In the genomic region with DNA sequence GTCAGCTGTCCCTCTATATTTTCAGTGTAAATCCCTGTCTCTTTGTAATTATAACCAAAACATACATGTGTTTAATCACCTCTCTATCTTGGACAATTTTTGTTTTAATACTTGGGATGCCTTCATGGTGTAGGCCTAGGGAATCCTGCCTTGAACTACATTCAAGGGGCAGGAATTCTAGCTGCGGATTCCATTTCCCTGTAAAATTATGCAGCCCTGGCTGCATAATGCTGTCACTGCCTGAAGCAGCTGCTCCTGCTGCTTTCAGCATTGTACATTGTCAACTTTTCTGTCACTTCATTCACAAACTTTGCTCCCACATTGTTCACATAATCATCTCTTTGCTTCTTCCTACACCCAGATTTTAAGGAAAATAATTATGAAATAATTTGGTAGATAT, we compare ENCODE assay signal across 14 cellular contexts.
DNase-seq lines count a peak whose midpoint lies in the region; ATAC-seq and TF ChIP-seq lines count a peak whose summit lies in the region.
"Had no signal": no experiment of that assay in that cellular context is flagged by ENCODE, and none has a peak within 500 bp of the region (broad histone marks: within the 10 kb centered on the region; RNA-seq: fewer than 3 reads in every experiment).

No MANE protein-coding gene starts in this region.

- TF ChIP-seq CTCF in endothelial cell (IDR thresholded peaks at IDR 0.05; ENCODE audit: unreplicated experiment): no peak
- TF ChIP-seq CTCF in nephron (IDR thresholded peaks at IDR 0.05; ENCODE audit: unreplicated experiment in 3 of 3): no peak
- no peak for TF ChIP-seq CTCF in type B pancreatic cell (conservative IDR thresholded peaks at IDR 0.05)

- H3K4me3 Mint-ChIP-seq in endothelial cell (ENCODE audit: unreplicated experiment) (no peak overlapping the region), nephron (no peak overlapping the region), type B pancreatic cell (no peak overlapping the region)
- H3K4me3 Mint-ChIP-seq in stimulated activated naive B cell treated with anti-CD40 and anti-IgM and Interleukin-4, amounts not matched to agents 10 μg/mL and 1 μg/mL and 100 μg/mL, for 72 hours: no peak overlapping the region
- H3K4me3 Mint-ChIP-seq: CD8-positive, alpha-beta memory T cell; H9 had no signal

- DNase-seq in LHCN-M2 (ENCODE audit: low read depth): peak; percentile 14
- DNase-seq in endothelial cell (ENCODE audit: low spot score): no peak
- no peak for DNase-seq in DMS53 treated with DMSO at 0.1 percent for 48 hours (lab: John Stamatoyannopoulos, UW; ENCODE audit: unreplicated experiment)
- DNase-seq in type B pancreatic cell (ENCODE audit: extremely low spot score, unreplicated experiment): no peak
- DNase-seq in stimulated activated naive B cell treated with anti-CD40 and anti-IgM and Interleukin-4, amounts not matched to agents 10 μg/mL and 1 μg/mL and 100 μg/mL, for 72 hours: no peak
- DNase-seq: AML-193; Caco-2; CD8-positive, alpha-beta memory T cell; GOT3; H9 had no signal

- H3K27ac Mint-ChIP-seq in endothelial cell (ENCODE audit: unreplicated experiment) (peak overlapping the region; percentile 70), nephron (peak overlapping the region; percentile 29 to 66 (median 39)), type B pancreatic cell (no peak overlapping the region)
- no peak overlapping the region for H3K27ac Mint-ChIP-seq in stimulated activated naive B cell treated with anti-CD40 and anti-IgM and Interleukin-4, amounts not matched to agents 10 μg/mL and 1 μg/mL and 100 μg/mL, for 72 hours
- H3K27ac Mint-ChIP-seq: CD8-positive, alpha-beta memory T cell had no signal

- ATAC-seq in HG03460 (IDR thresholded peaks at IDR 0.05; ENCODE audit: unreplicated experiment): no peak
- ATAC-seq in stimulated activated naive B cell treated with anti-CD40 and anti-IgM and Interleukin-4, amounts not matched to agents 10 μg/mL and 1 μg/mL and 100 μg/mL, for 72 hours (replicated peaks): no peak
- ATAC-seq: A549, GM12878 had no signal

- H3K36me3 Mint-ChIP-seq in endothelial cell (ENCODE audit: low read depth, unreplicated experiment): no peaks in the 10 kb centered on the region
- no peaks in the 10 kb centered on the region for H3K36me3 Mint-ChIP-seq in nephron (ENCODE audit: low read depth)
- H3K36me3 Mint-ChIP-seq in type B pancreatic cell: no peaks in the 10 kb centered on the region
- H3K36me3 Mint-ChIP-seq in stimulated activated naive B cell treated with anti-CD40 and anti-IgM and Interleukin-4, amounts not matched to agents 10 μg/mL and 1 μg/mL and 100 μg/mL, for 72 hours: no peaks in the 10 kb centered on the region
- H3K36me3 Mint-ChIP-seq: CD8-positive, alpha-beta memory T cell had no signal

- no peaks in the 10 kb centered on the region for H3K27me3 Mint-ChIP-seq in endothelial cell (ENCODE audit: unreplicated experiment)
- H3K27me3 Mint-ChIP-seq in nephron (ENCODE audit: low read depth): no peaks in the 10 kb centered on the region
- no peaks in the 10 kb centered on the region for H3K27me3 Mint-ChIP-seq in type B pancreatic cell
- H3K27me3 Mint-ChIP-seq in stimulated activated naive B cell treated with anti-CD40 and anti-IgM and Interleukin-4, amounts not matched to agents 10 μg/mL and 1 μg/mL and 100 μg/mL, for 72 hours: peaks cover 0 to 5% of the 10 kb centered on the region in 2 donors

- H3K9me3 Mint-ChIP-seq in endothelial cell (ENCODE audit: unreplicated experiment): no peaks in the 10 kb centered on the region
- H3K9me3 Mint-ChIP-seq in nephron: no peaks in the 10 kb centered on the region
- no peaks in the 10 kb centered on the region for H3K9me3 Mint-ChIP-seq in type B pancreatic cell
- no peaks in the 10 kb centered on the region for H3K9me3 Mint-ChIP-seq in stimulated activated naive B cell treated with anti-CD40 and anti-IgM and Interleukin-4, amounts not matched to agents 10 μg/mL and 1 μg/mL and 100 μg/mL, for 72 hours
- H3K9me3 Mint-ChIP-seq: CD8-positive, alpha-beta memory T cell; H9 had no signal

- H3K4me1 Mint-ChIP-seq in endothelial cell (ENCODE audit: unreplicated experiment): peaks cover 20% of the 10 kb centered on the region
- H3K4me1 Mint-ChIP-seq in nephron: peaks cover 20% of the 10 kb centered on the region
- peaks cover 20% of the 10 kb centered on the region for H3K4me1 Mint-ChIP-seq in type B pancreatic cell (ENCODE audit: unreplicated experiment)
- H3K4me1 Mint-ChIP-seq in stimulated activated naive B cell treated with anti-CD40 and anti-IgM and Interleukin-4, amounts not matched to agents 10 μg/mL and 1 μg/mL and 100 μg/mL, for 72 hours: no peaks in the 10 kb centered on the region
- H3K4me1 Mint-ChIP-seq: CD8-positive, alpha-beta memory T cell had no signal

Comparison
In these comparisons a context has a peak if more than half of its experiments do, and no peak if none do; other contexts are left out.
1. H3K27ac Mint-ChIP-seq: peak in endothelial cell (single experiment) and nephron (3 of 3); none in type B pancreatic cell (single experiment) and stimulated activated naive B cell treated with anti-CD40 and anti-IgM and Interleukin-4, amounts not matched to agents 10 μg/mL and 1 μg/mL and 100 μg/mL, for 72 hours (single experiment).